ENCODE assay signal across 8 cellular contexts in the genomic region with DNA sequence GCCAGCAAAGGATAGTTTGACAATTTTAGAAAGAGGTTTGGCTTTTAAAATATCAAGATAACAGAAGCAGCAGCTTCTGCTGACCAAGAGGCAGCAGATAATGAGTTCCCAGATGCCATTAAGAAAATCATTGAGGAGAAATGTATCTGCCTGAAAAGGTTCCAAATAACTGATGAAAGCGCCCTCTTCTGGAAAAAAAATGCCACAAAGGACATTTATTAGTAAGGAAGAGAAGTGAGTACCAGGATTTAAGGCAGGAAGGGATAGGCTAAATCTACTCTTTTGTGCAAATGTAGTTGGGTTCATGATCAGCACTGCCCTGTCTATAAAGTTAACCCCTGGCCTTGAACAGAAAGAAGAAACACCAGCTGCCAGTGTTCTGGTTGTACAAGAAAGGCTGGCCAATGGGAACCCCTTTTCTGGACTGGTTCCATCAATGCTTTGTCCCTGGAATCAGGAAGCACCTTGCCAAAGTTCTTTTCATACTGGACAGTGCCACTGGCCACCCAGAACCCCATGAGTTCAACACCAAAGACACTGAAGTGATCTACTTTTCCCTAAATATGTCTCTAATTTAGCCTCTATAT. TPM values are rescaled to one million over a fixed set of nuclear protein-coding genes. Genes with fewer than 3 reads are reported as not detected.
DNase-seq lines count a peak whose midpoint lies in the region; ATAC-seq and TF ChIP-seq lines count a peak whose summit lies in the region.

No MANE protein-coding gene starts in this region.

- H4K20me1 ChIP-seq in PC-9 (ENCODE audit: insufficient read depth), result no peaks in the 10 kb centered on the region

- H3K27me3 ChIP-seq in PC-9 (ENCODE audit: insufficient read depth, low read depth), result no peaks in the 10 kb centered on the region

- no peaks in the 10 kb centered on the region for H3K4me1 ChIP-seq in PC-9 (replicated peaks; ENCODE audit: insufficient read depth)

- peaks cover 15% of the 10 kb centered on the region; the same call in 1 of the 2 replicates for H3F3A ChIP-seq in PC-9 (ENCODE audit: insufficient read depth, low read depth)

- no peak for ATAC-seq in HG03342 (IDR thresholded peaks at IDR 0.05; ENCODE audit: unreplicated experiment)
- no peak for ATAC-seq in HG03354 (IDR thresholded peaks at IDR 0.05; ENCODE audit: poor library complexity, severe bottlenecking, unreplicated experiment)
- no peak for ATAC-seq in GM19351 (IDR thresholded peaks at IDR 0.05; ENCODE audit: unreplicated experiment)

- H3K79me2 ChIP-seq in PC-9 (ENCODE audit: low read depth), result no peaks in the 10 kb centered on the region

- peak; percentile 27; the same call in 1 of the 3 replicates for TF ChIP-seq CTCF in GM12872 (IDR thresholded peaks at IDR 0.05; ENCODE audit: insufficient read depth, low read depth, low read length)
- TF ChIP-seq CTCF in PC-9 (conservative IDR thresholded peaks at IDR 0.05), result peak; percentile 50; the same call in 1 of the 2 replicates

- no peaks in the 10 kb centered on the region for H3K9me3 ChIP-seq in PC-9 (ENCODE audit: insufficient read depth, low read depth)

- H3K4me2 ChIP-seq in PC-9, result no peak overlapping the region

- no peak overlapping the region for H3K27ac ChIP-seq in PC-9

- H3K4me3 ChIP-seq in PC-9, result no peak overlapping the region

- CTCF ChIA-PET in PC-9 (lab: Charles Lee), result interaction anchor here (0.6 kb wide), 1 partner anchor 535 kb away, joined by 10 read pairs; no protein-coding TSS in a partner anchor

- POLR2A ChIA-PET in PC-9 (lab: Charles Lee; ENCODE audit: unreplicated experiment), result no interaction called here

- H3K36me3 ChIP-seq in PC-9 (ENCODE audit: low read depth), result no peaks in the 10 kb centered on the region

- no TSS peak for BruUV-seq in PC-9 (replicated peaks; lab: Mats Ljungman, UMichigan)

- H2AFZ ChIP-seq in PC-9, result no peak overlapping the region

- in situ Hi-C loops in ACHN (cut with HindIII; ENCODE audit: low pct_ligation_motif_present, low pct_unique_long_range_greater_than_20kb, low sequenced_read_pairs), result no loop called here

- H3K9me2 ChIP-seq in PC-9 (ENCODE audit: insufficient read depth), result no peaks in the 10 kb centered on the region

- intact Hi-C loops in PC-9 (cut with micrococcal nuclease; ENCODE audit: unreplicated experiment), result no loop called here

- DNase-seq in ACHN (peak; percentile 54), PC-9 (no peak), fibroblast of peridontal ligament (ENCODE audit: extremely low read depth) (peak; percentile 54), NK-92 (lab: John Stamatoyannopoulos, UW; ENCODE audit: unreplicated experiment) (no peak)

RNA-seq across cellular contexts. Expression of gene DHX57, which starts 40.6 kb away (rescaled TPM):
- total RNA-seq in PC-9 (2021), result 20.8 and 28.1 TPM in 2 replicates

RNA-seq across cellular contexts. Expression of gene MORN2, which starts 40.7 kb away (rescaled TPM):
- 16.7 and 22.9 TPM in 2 replicates for total RNA-seq in PC-9 (2021)

RNA-seq across cellular contexts. Expression of gene ARHGEF33, which starts 54.6 kb away (rescaled TPM):
- total RNA-seq in PC-9 (2021), result 1.0 and 1.4 TPM in 2 replicates

RNA-seq across cellular contexts. Expression of gene GEMIN6, which starts 57.1 kb away (rescaled TPM):
- 15.9 and 19.1 TPM in 2 replicates for total RNA-seq in PC-9 (2021)

Comparison
In these comparisons a context has a peak if more than half of its experiments do, and no peak if none do; other contexts are left out.
1. DNase-seq: peak in ACHN (single experiment) and fibroblast of peridontal ligament (single experiment); none in PC-9 (0 of 2) and NK-92 (single experiment).